In genomic region chr18:45107425-45107824, GRCh38 we compare ENCODE assay signal across 20 cellular contexts.
DNase-seq lines count a peak whose midpoint lies in the region; ATAC-seq, FAIRE-seq and TF ChIP-seq lines count a peak whose summit lies in the region.
"Had no signal": no experiment of that assay in that cellular context is flagged by ENCODE, and none has a peak within 500 bp of the region (broad histone marks: within the 10 kb centered on the region; RNA-seq: fewer than 3 reads in every experiment).

No MANE protein-coding gene starts in this region.

- H3K9ac ChIP-seq in Loucy (ENCODE audit: low read depth, low read length, poor library complexity, severe bottlenecking) = peak overlapping the region; percentile 74

- peaks cover 82% of the 10 kb centered on the region for H3K4me1 ChIP-seq in Loucy (ENCODE audit: insufficient read depth, low read length, poor library complexity, severe bottlenecking)
- H3K4me1 ChIP-seq in foreskin keratinocyte = no peaks in the 10 kb centered on the region
- peaks cover 0 to 4% of the 10 kb centered on the region in 2 donors for H3K4me1 ChIP-seq in small intestine (ENCODE audit: control insufficient read depth in 2 of 2, insufficient read depth in 1 of 2, low read depth in 1 of 2, low read length in 1 of 2)
- H3K4me1 ChIP-seq: body of pancreas had no signal

- 92 to 100% (median 95%) methylated on average over 1 of the region's 1 CpG for WGBS in small intestine, 3 donors

- no peaks in the 10 kb centered on the region for H3K36me3 Mint-ChIP-seq in glutamatergic neuron (ENCODE audit: unreplicated experiment)
- H3K36me3 Mint-ChIP-seq in activated CD8-positive, alpha-beta T cell treated with anti-CD3 and anti-CD28 coated beads, Interleukin-2, amount 10 ng/mL, durations not matched to agents 7 days and 5 days (ENCODE audit: low read depth) = no peaks in the 10 kb centered on the region
- H3K36me3 Mint-ChIP-seq: naive thymus-derived CD4-positive, alpha-beta T cell had no signal

- H3K4me3 Mint-ChIP-seq in glutamatergic neuron (ENCODE audit: unreplicated experiment) = no peak overlapping the region
- no peak overlapping the region for H3K4me3 Mint-ChIP-seq in activated CD8-positive, alpha-beta T cell treated with anti-CD3 and anti-CD28 coated beads, Interleukin-2, amount 10 ng/mL, durations not matched to agents 7 days and 5 days
- H3K4me3 Mint-ChIP-seq: naive thymus-derived CD4-positive, alpha-beta T cell had no signal

- peak; percentile 70 for ATAC-seq in foreskin keratinocyte
- ATAC-seq in activated CD8-positive, alpha-beta T cell treated with anti-CD3 and anti-CD28 coated beads, Interleukin-2, amount 10 ng/mL, durations not matched to agents 7 days and 5 days = no peak
- ATAC-seq: body of pancreas; lower lobe of right lung; naive thymus-derived CD4-positive, alpha-beta T cell had no signal

- POLR2A ChIA-PET in activated CD8-positive, alpha-beta T cell treated with anti-CD3 and anti-CD28 coated beads, Interleukin-2, amount 10 ng/mL, durations not matched to agents 7 days and 5 days (lab: Charles Lee) = no interaction called here

- no peaks in the 10 kb centered on the region for H3K4me1 Mint-ChIP-seq in glutamatergic neuron (ENCODE audit: low read depth, unreplicated experiment)
- peaks cover 4% of the 10 kb centered on the region for H3K4me1 Mint-ChIP-seq in activated CD8-positive, alpha-beta T cell treated with anti-CD3 and anti-CD28 coated beads, Interleukin-2, amount 10 ng/mL, durations not matched to agents 7 days and 5 days (ENCODE audit: low read depth)
- H3K4me1 Mint-ChIP-seq: naive thymus-derived CD4-positive, alpha-beta T cell had no signal

- no peaks in the 10 kb centered on the region for H3K79me2 ChIP-seq in Loucy (ENCODE audit: insufficient read depth, low read length)

- no peak for FAIRE-seq in small intestine (lab: Jason Lieb, UNC)

- H3K9me3 ChIP-seq in Loucy (ENCODE audit: insufficient read depth, low read depth, low read length) = peaks cover 2% of the 10 kb centered on the region; the same call in 1 of the 2 replicates
- H3K9me3 ChIP-seq in small intestine (ENCODE audit: control insufficient read depth, low read depth) = no peaks in the 10 kb centered on the region
- H3K9me3 ChIP-seq: body of pancreas, lower lobe of right lung, SJSA1, upper lobe of left lung had no signal

- no peaks in the 10 kb centered on the region for H4K20me1 ChIP-seq in Loucy (ENCODE audit: insufficient read depth, low read length, poor library complexity, severe bottlenecking)

- H3K9me3 Mint-ChIP-seq in glutamatergic neuron (ENCODE audit: unreplicated experiment) = no peaks in the 10 kb centered on the region
- H3K9me3 Mint-ChIP-seq in activated CD8-positive, alpha-beta T cell treated with anti-CD3 and anti-CD28 coated beads, Interleukin-2, amount 10 ng/mL, durations not matched to agents 7 days and 5 days (ENCODE audit: insufficient read depth) = no peaks in the 10 kb centered on the region

- H3K4me3 ChIP-seq in AG10803 (ENCODE audit: low read length) (no peak overlapping the region), Loucy (ENCODE audit: low read length, poor library complexity, severe bottlenecking) (peak overlapping the region; percentile 66), small intestine (ENCODE audit: low read depth in 1 of 2, low read length in 2 of 2) (no peak overlapping the region)
- H3K4me3 ChIP-seq: body of pancreas, lower lobe of right lung, SJSA1, upper lobe of left lung had no signal

- H2AFZ ChIP-seq in Loucy (ENCODE audit: low read length) = no peak overlapping the region

- peaks cover 20% of the 10 kb centered on the region for H3F3A ChIP-seq in Loucy (ENCODE audit: low read depth)

- no peak overlapping the region for H3K27ac Mint-ChIP-seq in glutamatergic neuron (ENCODE audit: unreplicated experiment)
- no peak overlapping the region for H3K27ac Mint-ChIP-seq in activated CD8-positive, alpha-beta T cell treated with anti-CD3 and anti-CD28 coated beads, Interleukin-2, amount 10 ng/mL, durations not matched to agents 7 days and 5 days
- H3K27ac Mint-ChIP-seq: naive thymus-derived CD4-positive, alpha-beta T cell had no signal

- TF ChIP-seq CTCF in AG10803 (conservative IDR thresholded peaks at IDR 0.05; ENCODE audit: low read length) (no peak), Loucy (conservative IDR thresholded peaks at IDR 0.05; ENCODE audit: low read length) (no peak), foreskin keratinocyte (conservative IDR thresholded peaks at IDR 0.05) (no peak), glutamatergic neuron (IDR thresholded peaks at IDR 0.05; ENCODE audit: partially characterized antibody, unreplicated experiment) (no peak)

- peak overlapping the region; percentile 88 for H3K4me2 ChIP-seq in Loucy (ENCODE audit: low read depth, low read length, poor library complexity, severe bottlenecking)

- CTCF ChIA-PET in activated CD8-positive, alpha-beta T cell treated with anti-CD3 and anti-CD28 coated beads, Interleukin-2, amount 10 ng/mL, durations not matched to agents 7 days and 5 days (lab: Charles Lee) = no interaction called here

- no peak overlapping the region for H3K27ac ChIP-seq in foreskin keratinocyte
- H3K27ac ChIP-seq in small intestine (ENCODE audit: low read depth in 1 of 2, low read length in 1 of 2) = no peak overlapping the region
- H3K27ac ChIP-seq: body of pancreas, lower lobe of right lung, SJSA1, upper lobe of left lung had no signal

- H3K9me2 ChIP-seq in Loucy (replicated peaks; ENCODE audit: low read depth, low read length) = no peaks in the 10 kb centered on the region

- no peaks in the 10 kb centered on the region for H3K36me3 ChIP-seq in Loucy (ENCODE audit: insufficient read depth, low read length)
- no peaks in the 10 kb centered on the region for H3K36me3 ChIP-seq in small intestine (ENCODE audit: control insufficient read depth in 2 of 2, insufficient read depth in 2 of 2, low read length in 2 of 2)
- H3K36me3 ChIP-seq: lower lobe of right lung, SJSA1, upper lobe of left lung had no signal

- H3K27me3 ChIP-seq in Loucy (ENCODE audit: insufficient read depth, low read length, poor library complexity, severe bottlenecking) (no peaks in the 10 kb centered on the region), foreskin keratinocyte (peaks cover 8% of the 10 kb centered on the region), small intestine (ENCODE audit: control insufficient read depth in 2 of 2, insufficient read depth in 2 of 2, low read length in 2 of 2) (no peaks in the 10 kb centered on the region)
- H3K27me3 ChIP-seq: body of pancreas, SJSA1, upper lobe of left lung had no signal

- DNase-seq in AG10803 (ENCODE audit: low read depth) (peak; percentile 93), astrocyte of the hippocampus (ENCODE audit: low read depth, low spot score) (peak; percentile 64), foreskin keratinocyte (peak; percentile 45 to 77), glutamatergic neuron (no peak), putamen (ENCODE audit: low spot score) (no peak), small intestine (no peak)
- DNase-seq in activated CD8-positive, alpha-beta T cell treated with anti-CD3 and anti-CD28 coated beads, Interleukin-2, amount 10 ng/mL, durations not matched to agents 7 days and 5 days = no peak
- DNase-seq: activated CD4-positive, alpha-beta T cell treated with anti-CD3 and anti-CD28 coated beads for 4 hours; activated CD8-positive, alpha-beta memory T cell treated with anti-CD3 and anti-CD28 coated beads, Interleukin-2, amount 50 U/mL, for 4 hours; body of pancreas; COR-L47; GOT3; Karpas-422; lower lobe of right lung; naive thymus-derived CD4-positive, alpha-beta T cell; posterior cingulate gyrus; stimulated activated naive CD4-positive, alpha-beta T cell treated with Interleukin-2 at 50 U/mL for 16 hours; upper lobe of left lung had no signal

- peaks cover 2% of the 10 kb centered on the region for H3K27me3 Mint-ChIP-seq in glutamatergic neuron (ENCODE audit: unreplicated experiment)
- H3K27me3 Mint-ChIP-seq in activated CD8-positive, alpha-beta T cell treated with anti-CD3 and anti-CD28 coated beads, Interleukin-2, amount 10 ng/mL, durations not matched to agents 7 days and 5 days (ENCODE audit: low read depth) = peaks cover 9% of the 10 kb centered on the region

Comparison
In these comparisons a context has a peak if more than half of its experiments do, and no peak if none do; other contexts are left out.
1. DNase-seq: peak in AG10803 (single experiment), astrocyte of the hippocampus (single experiment) and foreskin keratinocyte (2 of 2); none in glutamatergic neuron (single experiment), putamen (single experiment), small intestine (single experiment) and activated CD8-positive, alpha-beta T cell treated with anti-CD3 and anti-CD28 coated beads, Interleukin-2, amount 10 ng/mL, durations not matched to agents 7 days and 5 days (single experiment).